Comparison of ENCODE assay signal across 9 cellular contexts in the genomic region with DNA sequence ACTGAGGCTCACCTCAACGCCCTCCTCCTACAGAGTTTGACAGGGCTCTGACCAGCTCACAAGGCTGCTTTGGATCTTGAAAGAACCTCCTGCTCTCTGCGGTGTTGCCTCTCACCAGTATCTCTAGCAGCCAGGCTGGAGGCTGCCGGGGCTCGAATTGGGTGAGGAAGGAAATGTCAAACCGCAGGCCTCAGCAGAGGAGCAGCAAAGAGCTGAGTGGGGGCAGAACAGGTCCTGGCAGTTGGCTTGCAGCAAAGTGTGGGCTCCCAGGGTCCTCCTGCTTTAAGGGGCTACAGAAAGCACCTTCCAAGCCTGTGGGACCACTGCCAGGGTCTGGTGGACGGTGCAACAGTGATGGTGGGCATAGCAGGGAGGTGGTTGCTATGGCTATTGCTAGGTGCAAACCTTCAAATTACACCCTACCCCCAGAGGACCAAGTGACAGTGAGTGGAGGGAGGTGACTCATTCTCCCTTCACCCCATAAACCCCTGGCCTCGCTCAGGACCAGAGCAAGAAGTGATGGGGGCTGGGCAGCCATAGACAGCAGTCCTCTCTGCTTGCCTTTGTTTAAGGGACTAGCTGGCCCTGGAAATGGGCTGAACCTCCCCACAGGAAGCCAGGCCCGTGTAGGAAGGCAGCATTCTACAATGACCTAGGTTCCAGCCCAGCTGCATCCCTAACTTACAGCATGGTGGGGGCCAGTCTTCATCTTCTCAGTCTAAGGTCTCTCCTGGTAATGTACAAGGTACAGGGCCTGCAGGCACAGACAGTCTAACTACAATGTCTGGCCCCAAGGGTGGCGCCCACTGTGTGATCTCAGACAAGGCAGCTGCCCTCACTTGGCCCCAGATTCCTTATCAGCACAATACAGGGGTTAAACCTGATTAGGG. TPM values are rescaled to one million over a fixed set of nuclear protein-coding genes. Genes with fewer than 3 reads are reported as not detected.
DNase-seq lines count a peak whose midpoint lies in the region; ATAC-seq and TF ChIP-seq lines count a peak whose summit lies in the region.
"Had no signal": no experiment of that assay in that cellular context is flagged by ENCODE, and none has a peak within 500 bp of the region (broad histone marks: within the 10 kb centered on the region; RNA-seq: fewer than 3 reads in every experiment).

No MANE protein-coding gene starts in this region.

- TF ChIP-seq CTCF in omental fat pad (IDR thresholded peaks at IDR 0.05), result no peak

- intact Hi-C loops in Right ventricle myocardium superior (cut with DNase I), result loop anchor here (5.0 kb wide), 1 partner anchor 58 kb away; no protein-coding TSS in a partner anchor

- peak; percentile 81 for DNase-seq in CD1c-positive myeloid dendritic cell (ENCODE audit: extremely low spot score)
- peak in 73 of 76 experiments; percentile 26 to 89 (median 71) for DNase-seq in HUDEP-2 (lab: John Stamatoyannopoulos, UW; ENCODE audit: unreplicated experiment in 76 of 76)
- peak; percentile 80 to 87 for DNase-seq in activated CD4-positive, alpha-beta T cell treated with anti-CD3 and anti-CD28 coated beads, Interleukin-2, amount 50 U/mL, for 48 hours
- peak; percentile 78 for DNase-seq in Right ventricle myocardium superior
- peak; percentile 78 for DNase-seq in stimulated activated CD8-positive, alpha-beta memory T cell treated with anti-CD3 and anti-CD28 coated beads, Interleukin-12 subunit alpha, Interleukin-12 subunit beta, amount 100 ng/mL, for 1 hour (ENCODE audit: low read depth)
- DNase-seq in omental fat pad (ENCODE audit: low spot score), result no peak
- DNase-seq in AG08396 (ENCODE audit: low spot score), result no peak

- ATAC-seq in GM21390 (IDR thresholded peaks at IDR 0.05; ENCODE audit: unreplicated experiment) (peak; percentile 85), Right ventricle myocardium superior (ENCODE audit: poor library complexity) (peak; percentile 52), omental fat pad (ENCODE audit: low FRiP score) (no peak)
- ATAC-seq: body of pancreas had no signal

RNA-seq across cellular contexts. Expression of a gene that starts 18.7 kb away (rescaled TPM):
- total RNA-seq in Right ventricle myocardium superior (6.7 TPM), omental fat pad (10 to 100 TPM; 33.5 to 81.2 (median 59.1) TPM)

RNA-seq across cellular contexts. Expression of a gene that starts 46.1 kb away (rescaled TPM):
- total RNA-seq in Right ventricle myocardium superior (0.65 TPM), omental fat pad (not detected)
- total RNA-seq: body of pancreas had no signal

Comparison
In these comparisons a context has a peak if more than half of its experiments do, and no peak if none do; other contexts are left out.
1. DNase-seq: peak in CD1c-positive myeloid dendritic cell (single experiment), HUDEP-2 (73 of 76), activated CD4-positive, alpha-beta T cell treated with anti-CD3 and anti-CD28 coated beads, Interleukin-2, amount 50 U/mL, for 48 hours (2 of 2), Right ventricle myocardium superior (single experiment) and stimulated activated CD8-positive, alpha-beta memory T cell treated with anti-CD3 and anti-CD28 coated beads, Interleukin-12 subunit alpha, Interleukin-12 subunit beta, amount 100 ng/mL, for 1 hour (single experiment); none in omental fat pad (single experiment) and AG08396 (single experiment).